Comparison of ENCODE assay signal across 8 cellular contexts in the genomic region with DNA sequence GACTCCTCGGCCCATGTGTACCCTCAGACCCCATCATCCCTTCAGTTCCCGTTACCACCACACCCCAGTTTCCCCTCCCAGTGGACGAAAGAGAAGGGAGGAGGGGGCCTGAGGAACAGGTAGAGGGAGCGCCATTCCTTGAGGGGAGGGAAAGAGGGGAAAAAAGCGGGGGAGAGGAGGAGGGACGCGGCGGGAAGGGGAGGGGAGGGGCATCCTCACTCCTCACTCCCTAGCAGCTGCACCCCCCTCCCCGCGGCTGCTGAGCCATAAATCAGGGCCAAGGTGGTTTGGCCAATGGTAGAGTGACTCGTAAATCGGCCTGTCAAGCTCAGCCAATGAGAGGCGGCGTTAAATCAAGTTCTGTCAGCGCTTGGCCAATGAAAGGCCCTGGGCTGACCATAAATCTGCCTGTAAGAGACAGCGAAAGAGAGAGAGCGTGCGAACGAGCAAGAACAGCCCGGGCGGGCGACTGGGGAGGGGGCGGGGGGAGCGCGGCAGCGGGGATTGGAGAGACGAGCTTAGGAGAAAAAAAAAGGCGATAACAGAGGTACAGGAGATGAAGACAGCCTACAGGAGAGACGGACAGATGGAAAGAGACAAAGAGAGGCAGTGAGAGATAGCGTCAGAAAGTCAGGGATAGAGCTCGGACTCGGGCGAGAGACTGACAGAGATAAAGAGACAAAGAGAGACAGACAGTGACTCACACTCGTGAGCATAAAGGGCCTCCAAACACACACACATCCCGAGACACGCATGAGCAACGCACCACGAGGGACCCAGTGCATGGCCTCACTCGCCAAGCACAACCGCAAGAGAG. TPM values are rescaled to one million over a fixed set of nuclear protein-coding genes. Genes with fewer than 3 reads are reported as not detected.
A peak's percentile ranks its signal among the peaks of the same experiment; 100 is the strongest.
DNase-seq lines count a peak whose midpoint lies in the region; ATAC-seq lines count a peak whose summit lies in the region.

No MANE protein-coding gene starts in this region.

- peak; percentile 90 for DNase-seq in COLO668 (lab: John Stamatoyannopoulos, UW; ENCODE audit: unreplicated experiment)
- peak; percentile 96 for DNase-seq in HS-5 (ENCODE audit: low read depth)
- DNase-seq in NK-92 (lab: John Stamatoyannopoulos, UW; ENCODE audit: unreplicated experiment) = peak; percentile 58
- DNase-seq in activated CD8-positive, alpha-beta memory T cell treated with anti-CD3 and anti-CD28 coated beads for 24 hours = peak; percentile 90
- peak; percentile 100 for DNase-seq in mesendoderm
- DNase-seq in stimulated activated CD8-positive, alpha-beta memory T cell treated with anti-CD3 and anti-CD28 coated beads, Interleukin-12 subunit alpha, Interleukin-12 subunit beta, amount 100 ng/mL, for 4 hours (ENCODE audit: low read depth) = peak; percentile 75

- peak overlapping the region; percentile 87 for H2AK5ac ChIP-seq in mesendoderm (ENCODE audit: low read length)

- H4K8ac ChIP-seq in mesendoderm (ENCODE audit: low read depth, low read length) = peak overlapping the region; percentile 59

- peak overlapping the region; percentile 51 for H3K18ac ChIP-seq in mesendoderm (ENCODE audit: low read length)

- H3K4ac ChIP-seq in mesendoderm (ENCODE audit: low read depth, low read length) = peak overlapping the region; percentile 49

- peak overlapping the region; percentile 97 for H3K23ac ChIP-seq in mesendoderm (ENCODE audit: low read length)

- H3K4me2 ChIP-seq in mesendoderm (ENCODE audit: low read length) = peak overlapping the region; percentile 98

- no peak overlapping the region for H4K5ac ChIP-seq in mesendoderm (ENCODE audit: low read length)

- H3K27ac ChIP-seq in mesendoderm (ENCODE audit: low read depth, low read length) = peak overlapping the region; percentile 93

- peak; percentile 93 for ATAC-seq in GM21360 (IDR thresholded peaks at IDR 0.05; ENCODE audit: unreplicated experiment)

- H3K9me3 ChIP-seq in endocrine pancreas (ENCODE audit: control insufficient read depth, low read length) = no peaks in the 10 kb centered on the region

- H3K4me1 ChIP-seq in endocrine pancreas (ENCODE audit: control insufficient read depth, insufficient read depth, low read length) (peaks cover 8% of the 10 kb centered on the region), mesendoderm (ENCODE audit: control insufficient read depth, low read depth, low read length) (peaks cover 18% of the 10 kb centered on the region)

- WGBS in mesendoderm (ENCODE audit: extremely low coverage, insufficient coverage, low lambda C conversion rate) = no CpG with 5 or more reads among the region's 40 CpGs

- H3K79me1 ChIP-seq in mesendoderm (ENCODE audit: low read length) = no peaks in the 10 kb centered on the region

- no peaks in the 10 kb centered on the region for H3K36me3 ChIP-seq in endocrine pancreas (ENCODE audit: control insufficient read depth, insufficient read depth, low read length)
- no peaks in the 10 kb centered on the region for H3K36me3 ChIP-seq in mesendoderm (ENCODE audit: control insufficient read depth, insufficient read depth, low read length)

- H3K56ac ChIP-seq in mesendoderm (ENCODE audit: low read length) = peak overlapping the region; percentile 100

- peak overlapping the region; percentile 98 for H2BK5ac ChIP-seq in mesendoderm (ENCODE audit: low read length)

- no peaks in the 10 kb centered on the region for H3K79me2 ChIP-seq in mesendoderm (ENCODE audit: control insufficient read depth, insufficient read depth, low read length)

- peak overlapping the region; percentile 88 for H3K4me3 ChIP-seq in endocrine pancreas (ENCODE audit: control insufficient read depth, insufficient read depth, low read length)
- H3K4me3 ChIP-seq in mesendoderm (ENCODE audit: low read length) = peak overlapping the region; percentile 72

- H2BK120ac ChIP-seq in mesendoderm (ENCODE audit: low read depth, low read length) = no peak overlapping the region

- H3K27me3 ChIP-seq in endocrine pancreas (ENCODE audit: control insufficient read depth, insufficient read depth, low read length) (no peaks in the 10 kb centered on the region), mesendoderm (ENCODE audit: insufficient read depth, low read length, poor library complexity) (no peaks in the 10 kb centered on the region)

- no peak overlapping the region for H2BK15ac ChIP-seq in mesendoderm (replicated peaks; ENCODE audit: low read depth)

- H3K9ac ChIP-seq in endocrine pancreas (ENCODE audit: control insufficient read depth, insufficient read depth, low read length) (peak overlapping the region; percentile 69), mesendoderm (ENCODE audit: low read length) (peak overlapping the region; percentile 97)

RNA-seq across cellular contexts. Expression of gene GPR84, which starts 5.1 kb away (rescaled TPM):
- not detected for polyA plus RNA-seq in mesendoderm (2013, experiment 1 of 2)
- not detected for polyA plus RNA-seq in mesendoderm (2013, experiment 2 of 2)

RNA-seq across cellular contexts. Expression of gene ZNF385A, which starts 25.4 kb away (rescaled TPM):
- polyA plus RNA-seq in mesendoderm (2013, experiment 1 of 2) = 6.6 TPM
- 6.0 TPM for polyA plus RNA-seq in mesendoderm (2013, experiment 2 of 2)

RNA-seq across cellular contexts. Expression of gene COPZ1, which starts 34.2 kb away (rescaled TPM):
- polyA plus RNA-seq in mesendoderm (2013, experiment 1 of 2) = 105 TPM
- 99.7 TPM for polyA plus RNA-seq in mesendoderm (2013, experiment 2 of 2)

RNA-seq across cellular contexts. Expression of gene NFE2, which starts 58.3 kb away (rescaled TPM):
- 1.4 TPM for polyA plus RNA-seq in mesendoderm (2013, experiment 1 of 2)
- 1.7 TPM for polyA plus RNA-seq in mesendoderm (2013, experiment 2 of 2)

RNA-seq across cellular contexts. Expression of gene ITGA5, which starts 59.9 kb away (rescaled TPM):
- 39.8 TPM for polyA plus RNA-seq in mesendoderm (2013, experiment 1 of 2)
- 35.6 TPM for polyA plus RNA-seq in mesendoderm (2013, experiment 2 of 2)

Comparison
In these comparisons a context has a peak if more than half of its experiments do, and no peak if none do; other contexts are left out.
1. Peak in every context shown above with its lines: DNase-seq, ATAC-seq, H3K4me3 ChIP-seq and H3K27ac ChIP-seq.